In the genomic region with DNA sequence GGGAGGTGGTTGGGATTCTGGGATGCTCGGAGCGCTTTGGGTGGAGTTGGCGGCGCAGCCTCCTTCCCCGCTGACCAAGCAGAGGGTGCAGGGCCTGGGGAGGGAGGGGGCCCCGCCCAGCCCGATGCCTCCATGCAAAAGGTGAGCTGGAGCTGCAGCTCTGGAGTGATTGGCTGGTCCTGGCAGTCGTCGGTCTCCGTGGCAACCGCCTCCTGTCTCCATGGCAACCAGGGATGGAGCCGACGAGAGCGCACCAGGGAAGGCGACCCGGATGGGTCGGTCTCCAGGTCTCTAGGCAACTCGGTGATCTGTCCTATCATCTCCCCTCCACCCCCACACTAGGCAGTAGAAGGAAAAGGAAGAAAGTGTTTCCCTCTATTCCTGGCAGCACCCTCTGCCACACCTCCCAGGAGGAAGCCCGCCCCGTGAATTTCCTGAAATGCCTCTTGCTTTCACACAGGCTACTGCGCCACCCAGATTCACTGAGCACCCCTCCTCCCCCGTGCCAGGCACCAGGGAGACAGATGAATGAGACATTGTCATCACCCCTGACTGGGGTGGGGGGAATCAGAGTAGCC, we compare ENCODE assay signal across 8 cellular contexts. TPM values are rescaled to one million over a fixed set of nuclear protein-coding genes. Genes with fewer than 3 reads are reported as not detected.
DNase-seq lines count a peak whose midpoint lies in the region; ATAC-seq and TF ChIP-seq lines count a peak whose summit lies in the region.

No MANE protein-coding gene starts in this region.

- DNase-seq in GM19240 (ENCODE audit: insufficient read length, low spot score) (peak; percentile 57), NCI-H524 (lab: John Stamatoyannopoulos, UW) (peak; percentile 84 to 91), epithelial cell of proximal tubule (ENCODE audit: low read depth) (no peak), middle frontal gyrus (ENCODE audit: extremely low spot score, low spot score) (peak; percentile 92)
- peak; percentile 81 for DNase-seq in activated T-cell treated with anti-CD3 and anti-CD28 coated beads, Interleukin-2, amount 50 U/mL, for 48 hours
- DNase-seq in stimulated activated CD8-positive, alpha-beta memory T cell treated with anti-CD3 and anti-CD28 coated beads, Interleukin-4, amount 100 ng/mL, for 24 hours (ENCODE audit: low read depth) = peak; percentile 57

- ATAC-seq in HG02938 (IDR thresholded peaks at IDR 0.05; ENCODE audit: unreplicated experiment) = no peak
- ATAC-seq in HG03025 (IDR thresholded peaks at IDR 0.05; ENCODE audit: low FRiP score, unreplicated experiment) = no peak

- H3K4me3 ChIP-seq in epithelial cell of proximal tubule (ENCODE audit: low read depth, low read length) = peak overlapping the region; percentile 49

- no peak for TF ChIP-seq CTCF in epithelial cell of proximal tubule (conservative IDR thresholded peaks at IDR 0.05; ENCODE audit: low read depth, low read length)

RNA-seq across cellular contexts. Expression of gene NACAD, which starts 0.6 kb away (rescaled TPM):
- total RNA-seq in epithelial cell of proximal tubule = 3.9 and 7.9 TPM in 2 replicates

RNA-seq across cellular contexts. Expression of gene TBRG4, which starts 22.1 kb away (rescaled TPM):
- total RNA-seq in epithelial cell of proximal tubule = 74.4 and 119 TPM in 2 replicates
